Comparison of ENCODE assay signal across 1 cellular context in the genomic region with DNA sequence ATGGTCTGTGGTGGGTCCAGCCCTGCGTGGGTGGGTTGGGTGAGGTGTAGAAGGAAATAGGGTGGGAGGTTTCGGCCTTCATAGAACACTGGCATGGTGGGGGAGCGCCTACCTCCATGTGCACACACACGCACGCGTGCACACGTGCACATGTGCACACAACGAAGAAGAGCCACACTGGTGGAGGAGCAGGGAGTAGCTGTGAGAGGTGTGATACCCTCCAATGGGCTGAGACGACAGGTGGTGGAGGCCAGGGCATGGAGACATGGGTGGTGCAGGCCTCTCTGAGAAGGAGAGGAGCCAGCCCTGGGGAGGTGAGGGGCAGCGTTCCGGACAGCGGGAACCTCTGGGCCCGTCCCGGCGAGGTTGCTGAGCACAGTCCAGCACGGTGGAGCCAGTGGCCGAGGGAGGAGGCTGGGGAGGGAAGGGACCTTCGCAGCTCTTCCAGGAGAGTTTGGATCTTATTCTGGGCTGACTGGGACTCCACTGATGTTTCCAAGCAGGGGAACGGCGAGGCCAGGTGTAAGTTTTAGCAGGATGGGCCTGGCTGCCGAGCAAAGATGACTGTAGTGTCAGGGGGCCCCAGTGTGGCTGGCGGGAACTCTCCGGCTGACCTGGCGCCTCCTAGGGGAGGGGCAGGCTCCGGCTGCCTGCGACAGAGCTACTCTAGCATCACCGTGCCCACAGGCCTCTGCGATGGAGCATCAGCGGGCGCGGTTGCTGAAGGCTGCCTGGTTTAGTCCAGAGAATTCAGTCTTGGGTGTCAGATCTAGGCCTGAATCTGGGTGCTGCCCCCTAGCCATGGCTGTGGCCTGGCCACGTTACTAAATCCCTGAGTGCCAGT.
TF ChIP-seq lines count a peak whose summit lies in the region.

No MANE protein-coding gene starts in this region.

TF ChIP-seq in WTC11, 78 proteins besides CTCF, POLR2A, EP300 and RAD21:
- TF ChIP-seq NR2C2 (CRISPR knock-in tag; IDR thresholded peaks at IDR 0.05): no peak
